In the genomic region with DNA sequence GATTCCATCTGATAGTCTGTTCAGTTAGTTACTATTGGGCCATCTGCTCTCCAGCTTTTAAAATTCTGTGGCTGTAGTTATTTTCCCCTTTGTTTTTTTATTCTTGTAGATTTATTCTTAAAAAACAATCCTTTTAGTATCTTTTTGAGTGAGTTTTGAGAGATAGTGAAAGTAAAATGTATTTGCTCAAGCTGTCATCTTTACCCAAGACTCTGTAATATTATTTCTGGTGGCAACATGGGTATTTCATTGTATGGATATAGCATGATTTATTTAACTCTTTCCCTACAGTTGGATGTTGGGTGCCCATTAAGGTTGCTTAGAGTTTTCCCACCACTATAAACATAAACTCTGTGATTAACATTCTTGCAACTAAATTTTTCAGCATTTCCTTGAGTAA, we compare ENCODE assay signal across 11 cellular contexts. TPM values are rescaled to one million over a fixed set of nuclear protein-coding genes. Genes with fewer than 3 reads are reported as not detected.
DNase-seq lines count a peak whose midpoint lies in the region; ATAC-seq and TF ChIP-seq lines count a peak whose summit lies in the region.
"Had no signal": no experiment of that assay in that cellular context is flagged by ENCODE, and none has a peak within 500 bp of the region (broad histone marks: within the 10 kb centered on the region; RNA-seq: fewer than 3 reads in every experiment).

No MANE protein-coding gene starts in this region.

- peaks cover 64% of the 10 kb centered on the region for H3K36me3 Mint-ChIP-seq in activated CD4-positive, alpha-beta T cell treated with anti-CD3 and anti-CD28 coated beads for 36 hours (ENCODE audit: low read depth)

- H3K27me3 ChIP-seq in SK-N-SH (ENCODE audit: insufficient read depth) (no peaks in the 10 kb centered on the region), fibroblast of lung (ENCODE audit: control insufficient read depth, insufficient read depth, low read length) (no peaks in the 10 kb centered on the region)

- H3K9me3 ChIP-seq in SK-N-SH (no peaks in the 10 kb centered on the region), fibroblast of lung (ENCODE audit: control insufficient read depth, insufficient read depth, low read depth, low read length) (no peaks in the 10 kb centered on the region)
- H3K9me3 ChIP-seq: A549 had no signal

- H3K9me2 ChIP-seq in SK-N-SH: no peaks in the 10 kb centered on the region

- peaks cover 3 to 13% of the 10 kb centered on the region in 2 experiments; a peak in 3 of 4 replicates for H3K4me1 ChIP-seq in SK-N-SH (ENCODE audit: control insufficient read depth in 1 of 2, insufficient read depth in 2 of 2, low read depth in 1 of 2, low read length in 1 of 2)
- no peaks in the 10 kb centered on the region for H3K4me1 ChIP-seq in fibroblast of lung (ENCODE audit: control insufficient read depth, extremely low read depth, insufficient read depth, low read length)

- no peak for TF ChIP-seq EP300 in SK-N-SH (IDR thresholded peaks at IDR 0.05; ENCODE audit: borderline replicate concordance in 1 of 2, low read depth in 1 of 2, low read length in 1 of 2)

- peaks cover 30% of the 10 kb centered on the region for H3K79me2 ChIP-seq in SK-N-SH (ENCODE audit: insufficient read depth)
- H3K79me2 ChIP-seq in fibroblast of lung (ENCODE audit: control insufficient read depth, insufficient read depth, low read length): no peaks in the 10 kb centered on the region

- H3K27ac Mint-ChIP-seq in activated CD4-positive, alpha-beta T cell treated with anti-CD3 and anti-CD28 coated beads for 36 hours: peak overlapping the region; percentile 94
- H3K27ac Mint-ChIP-seq in stimulated activated naive CD8-positive, alpha-beta T cell treated with anti-CD3 and anti-CD28 coated beads, Interleukin-15, amount 100 ng/mL, for 72 hours: peak overlapping the region; percentile 86 to 95

- H3F3A ChIP-seq in SK-N-SH (replicated peaks; ENCODE audit: insufficient read depth): peaks cover 13% of the 10 kb centered on the region

- 0 out of 2 replicates have a peak overlapping the region, but pooled peaks have one; percentile 0 for H3K9ac ChIP-seq in SK-N-SH
- H3K9ac ChIP-seq in fibroblast of lung (ENCODE audit: insufficient read depth, low read length): no peak overlapping the region

- peak overlapping the region; percentile 70 for H3K4me3 Mint-ChIP-seq in activated CD4-positive, alpha-beta T cell treated with anti-CD3 and anti-CD28 coated beads for 36 hours
- H3K4me3 Mint-ChIP-seq in stimulated activated naive CD8-positive, alpha-beta T cell treated with anti-CD3 and anti-CD28 coated beads, Interleukin-15, amount 100 ng/mL, for 72 hours: peak overlapping the region; percentile 82 to 83

- H3K9me3 Mint-ChIP-seq in activated CD4-positive, alpha-beta T cell treated with anti-CD3 and anti-CD28 coated beads for 36 hours (ENCODE audit: low read depth): no peaks in the 10 kb centered on the region
- H3K9me3 Mint-ChIP-seq in stimulated activated naive CD8-positive, alpha-beta T cell treated with anti-CD3 and anti-CD28 coated beads, Interleukin-15, amount 100 ng/mL, for 72 hours: no peaks in the 10 kb centered on the region

- H3K4me3 ChIP-seq in SK-N-SH (ENCODE audit: low read depth in 2 of 2, low read length in 1 of 2) (peak overlapping the region in 1 of 2 experiments; percentile 19; a peak in 2 of 4 replicates), fibroblast of lung (replicated peaks in 1 of 4; ENCODE audit: control extremely low read depth in 1 of 4, insufficient read depth in 1 of 4, low read depth in 3 of 4, low read length in 4 of 4) (peak overlapping the region in 3 of 4 experiments; percentile 3 to 29 (median 7))
- H3K4me3 ChIP-seq: A549 had no signal

- peak overlapping the region; percentile 30 for H3K4me2 ChIP-seq in SK-N-SH
- H3K4me2 ChIP-seq in fibroblast of lung (ENCODE audit: extremely low read depth, insufficient read depth, low read length): peak overlapping the region; percentile 18
- H3K4me2 ChIP-seq: A549 had no signal

- intact Hi-C loops in activated CD4-positive, alpha-beta T cell treated with anti-CD3 and anti-CD28 coated beads for 36 hours (cut with DNase I, micrococcal nuclease): loop anchor here (1.0 to 5.0 kb wide), 4 partner anchors 12 to 46 kb away; no protein-coding TSS in a partner anchor

- peaks cover 77% of the 10 kb centered on the region for H3K4me1 Mint-ChIP-seq in activated CD4-positive, alpha-beta T cell treated with anti-CD3 and anti-CD28 coated beads for 36 hours
- peaks cover 73% of the 10 kb centered on the region for H3K4me1 Mint-ChIP-seq in stimulated activated naive CD8-positive, alpha-beta T cell treated with anti-CD3 and anti-CD28 coated beads, Interleukin-15, amount 100 ng/mL, for 72 hours

- TF ChIP-seq RAD21 in SK-N-SH (IDR thresholded peaks at IDR 0.05; ENCODE audit: low read length): no peak

- CTCF ChIA-PET in activated CD4-positive, alpha-beta T cell treated with anti-CD3 and anti-CD28 coated beads for 36 hours (lab: Charles Lee): interaction anchor here (0.7 to 3.4 kb wide), 7 partner anchors 13 to 303 kb away, joined by 3 to 18 read pairs (median 4); no protein-coding TSS in a partner anchor
- CTCF ChIA-PET in SK-N-SH (lab: Yijun Ruan, JAX): interaction anchor here (0.6 to 1.0 kb wide), 2 partner anchors 226 to 259 kb away, joined by 3 read pairs; no protein-coding TSS in a partner anchor

- H2AFZ ChIP-seq in SK-N-SH (ENCODE audit: low read depth) (no peak overlapping the region), fibroblast of lung (ENCODE audit: low read length) (no peak overlapping the region)

- ATAC-seq in activated CD4-positive, alpha-beta T cell treated with anti-CD3 and anti-CD28 coated beads for 36 hours: peak; percentile 45
- no peak for ATAC-seq in stimulated activated naive CD8-positive, alpha-beta T cell treated with anti-CD3 and anti-CD28 coated beads, Interleukin-15, amount 100 ng/mL, for 72 hours
- ATAC-seq in GM21367 (IDR thresholded peaks at IDR 0.05; ENCODE audit: unreplicated experiment): no peak
- ATAC-seq: A549, Panc1 had no signal

- H3K27ac ChIP-seq in SK-N-SH (ENCODE audit: low read depth in 2 of 2, low read length in 1 of 2) (no peak overlapping the region), fibroblast of lung (ENCODE audit: insufficient read depth, low read length) (no peak overlapping the region)
- H3K27ac ChIP-seq: A549 had no signal

- no peaks in the 10 kb centered on the region for H4K20me1 ChIP-seq in SK-N-SH (ENCODE audit: insufficient read depth)
- no peaks in the 10 kb centered on the region for H4K20me1 ChIP-seq in fibroblast of lung (ENCODE audit: control insufficient read depth, extremely low read depth, insufficient read depth, low read length)

- DNase-seq in activated CD4-positive, alpha-beta T cell treated with anti-CD3 and anti-CD28 coated beads for 36 hours: no peak
- DNase-seq in activated CD4-positive, alpha-beta T cell treated with anti-CD3 and anti-CD28 coated beads, Interleukin-2, amount 50 U/mL, for 1 hour: no peak
- DNase-seq in SK-N-SH: no peak
- DNase-seq in fibroblast of lung (ENCODE audit: low read depth in 2 of 2): peak in 1 of 2 donors; percentile 6
- no peak for DNase-seq in stimulated activated naive CD8-positive, alpha-beta T cell treated with anti-CD3 and anti-CD28 coated beads, Interleukin-15, amount 100 ng/mL, for 72 hours
- no peak for DNase-seq in NCI-H128 (lab: John Stamatoyannopoulos, UW; ENCODE audit: unreplicated experiment)
- DNase-seq in DMS153 treated with DMSO at 0.1 percent for 48 hours (lab: John Stamatoyannopoulos, UW; ENCODE audit: unreplicated experiment): no peak
- DNase-seq: NCI-H1048 had no signal

- no peaks in the 10 kb centered on the region for H3K27me3 Mint-ChIP-seq in activated CD4-positive, alpha-beta T cell treated with anti-CD3 and anti-CD28 coated beads for 36 hours
- no peaks in the 10 kb centered on the region for H3K27me3 Mint-ChIP-seq in stimulated activated naive CD8-positive, alpha-beta T cell treated with anti-CD3 and anti-CD28 coated beads, Interleukin-15, amount 100 ng/mL, for 72 hours

- H3K36me3 ChIP-seq in SK-N-SH (replicated peaks in 1 of 2; ENCODE audit: control insufficient read depth in 1 of 2, insufficient read depth in 2 of 2, low read length in 1 of 2): peaks cover 26 to 34% of the 10 kb centered on the region in 2 experiments
- H3K36me3 ChIP-seq in fibroblast of lung (ENCODE audit: control insufficient read depth, insufficient read depth, low read length): peaks cover 2% of the 10 kb centered on the region

- POLR2A ChIA-PET in activated CD4-positive, alpha-beta T cell treated with anti-CD3 and anti-CD28 coated beads for 36 hours (lab: Charles Lee): interaction anchor here (0.7 to 1.7 kb wide), 3 partner anchors 13 to 20 kb away, joined by 3 to 8 read pairs (median 6); no protein-coding TSS in a partner anchor
- POLR2A ChIA-PET in SK-N-SH (lab: Yijun Ruan, JAX): no interaction called here

- TF ChIP-seq CTCF in SK-N-SH (IDR thresholded peaks at IDR 0.05) (no peak), fibroblast of lung (conservative IDR thresholded peaks at IDR 0.05 in 1 of 2, IDR thresholded peaks at IDR 0.05 in 1 of 2; ENCODE audit: low read depth in 1 of 2, low read length in 2 of 2) (no peak)

TF ChIP-seq in SK-N-SH, 30 proteins besides CTCF, POLR2A, EP300 and RAD21 (continues in another document):
- no peak for TF ChIP-seq EZH2phosphoT487 (IDR thresholded peaks at IDR 0.05; ENCODE audit: borderline replicate concordance, low read depth)
- TF ChIP-seq RFX5 (IDR thresholded peaks at IDR 0.05; ENCODE audit: low read length): no peak
- no peak for TF ChIP-seq TAF1 (IDR thresholded peaks at IDR 0.05; ENCODE audit: borderline replicate concordance, low read depth, low read length)

RNA-seq across cellular contexts. Expression of a gene that starts 24.6 kb away (rescaled TPM):
- 100 to 1,000 TPM; 156 to 164 TPM for total RNA-seq in activated CD4-positive, alpha-beta T cell treated with anti-CD3 and anti-CD28 coated beads for 36 hours
- 11.4 and 17.2 TPM in 2 replicates for polyA plus RNA-seq in SK-N-SH (2012; rRNA removed)
- polyA plus RNA-seq in SK-N-SH (2012; cell fraction: cytosol; rRNA removed): 14.5 and 16.3 TPM in 2 replicates
- 15.2 and 23.4 TPM in 2 replicates for polyA plus RNA-seq in SK-N-SH (2012; cell fraction: nucleus; rRNA removed)
- 22.9 and 31.7 TPM in 2 replicates for total RNA-seq in fibroblast of lung
- polyA plus RNA-seq in fibroblast of lung: 19.0 and 23.4 TPM in 2 replicates
- polyA plus RNA-seq in fibroblast of lung (2012): 10.9 and 11.0 TPM in 2 replicates
- polyA minus RNA-seq in fibroblast of lung (ENCODE audit: low replicate concordance): 12.8 and 21.5 TPM in 2 replicates

RNA-seq across cellular contexts. Expression of a gene that starts 30.8 kb away (rescaled TPM):
- total RNA-seq in activated CD4-positive, alpha-beta T cell treated with anti-CD3 and anti-CD28 coated beads for 36 hours: 10 to 100 TPM; 56.5 to 61.2 TPM
- polyA plus RNA-seq in SK-N-SH (2012; rRNA removed): 40.5 and 51.4 TPM in 2 replicates
- 38.4 and 45.5 TPM in 2 replicates for polyA plus RNA-seq in SK-N-SH (2012; cell fraction: cytosol; rRNA removed)
- 27.1 and 33.1 TPM in 2 replicates for polyA plus RNA-seq in SK-N-SH (2012; cell fraction: nucleus; rRNA removed)
- 10.5 and 15.5 TPM in 2 replicates for total RNA-seq in fibroblast of lung
- 25.6 and 58.7 TPM in 2 replicates for polyA plus RNA-seq in fibroblast of lung
- polyA plus RNA-seq in fibroblast of lung (2012): 25.4 and 57.2 TPM in 2 replicates
- 17.8 and 32.5 TPM in 2 replicates for polyA minus RNA-seq in fibroblast of lung (ENCODE audit: low replicate concordance)
